Comparison of ENCODE assay signal across 11 cellular contexts in genomic region chr3:34015204-34016142, GRCh38.
DNase-seq lines count a peak whose midpoint lies in the region; ATAC-seq, FAIRE-seq and TF ChIP-seq lines count a peak whose summit lies in the region.
"Had no signal": no experiment of that assay in that cellular context is flagged by ENCODE, and none has a peak within 500 bp of the region (broad histone marks: within the 10 kb centered on the region; RNA-seq: fewer than 3 reads in every experiment).

No MANE protein-coding gene starts in this region.

- intact Hi-C loops in ovary (cut with DNase I): no loop called here
- intact Hi-C loops in activated T-helper 2 cell treated with anti-CD3 and anti-CD28 coated beads, Interferon-gamma antibody, Interleukin-2, Interleukin-4, amounts not matched to agents 10 μg/mL and 5 μg/mL and 100 μg/mL, durations not matched to agents 14 hours and 24 hours and 36 hours (cut with micrococcal nuclease): loop anchor here (10.0 kb wide), 1 partner anchor 131 kb away; no protein-coding TSS in a partner anchor

- peak; percentile 43 for TF ChIP-seq CTCF in WI38 (IDR thresholded peaks at IDR 0.05; ENCODE audit: low read depth, low read length)
- no peak for TF ChIP-seq CTCF in ovary (IDR thresholded peaks at IDR 0.05)

- no peaks in the 10 kb centered on the region for H3K36me3 ChIP-seq in ovary
- H3K36me3 ChIP-seq: Peyer's patch had no signal

- WGBS in ovary, 3 donors: 82 to 85% (median 84%) methylated on average over 9 of the region's 9 CpGs

- no peaks in the 10 kb centered on the region for H3K4me1 ChIP-seq in ovary (ENCODE audit: insufficient read depth)
- H3K4me1 ChIP-seq: body of pancreas, Peyer's patch had no signal

- no peak overlapping the region for H3K27ac ChIP-seq in ovary
- H3K27ac ChIP-seq: body of pancreas, Peyer's patch had no signal

- H3K9me3 ChIP-seq in ovary: no peaks in the 10 kb centered on the region
- H3K9me3 ChIP-seq: body of pancreas, Peyer's patch had no signal

- H3K9me3 Mint-ChIP-seq in activated T-helper 2 cell treated with anti-CD3 and anti-CD28 coated beads, Interferon-gamma antibody, Interleukin-2, Interleukin-4, amounts not matched to agents 10 μg/mL and 5 μg/mL and 100 μg/mL, durations not matched to agents 14 hours and 24 hours and 36 hours: no peaks in the 10 kb centered on the region
- H3K9me3 Mint-ChIP-seq: activated CD4-positive, alpha-beta memory T cell treated with anti-CD3 and anti-CD28 coated beads, Interleukin-2, amount 10 ng/mL, durations not matched to agents 7 days and 5 days had no signal

- FAIRE-seq in HTR-8/SVneo (lab: Jason Lieb, UNC): peak; percentile 26

- H3K36me3 Mint-ChIP-seq in activated T-helper 2 cell treated with anti-CD3 and anti-CD28 coated beads, Interferon-gamma antibody, Interleukin-2, Interleukin-4, amounts not matched to agents 10 μg/mL and 5 μg/mL and 100 μg/mL, durations not matched to agents 14 hours and 24 hours and 36 hours (ENCODE audit: low read depth): no peaks in the 10 kb centered on the region

- H3K4me3 Mint-ChIP-seq in activated T-helper 2 cell treated with anti-CD3 and anti-CD28 coated beads, Interferon-gamma antibody, Interleukin-2, Interleukin-4, amounts not matched to agents 10 μg/mL and 5 μg/mL and 100 μg/mL, durations not matched to agents 14 hours and 24 hours and 36 hours (ENCODE audit: low read depth): no peak overlapping the region
- H3K4me3 Mint-ChIP-seq: activated CD4-positive, alpha-beta memory T cell treated with anti-CD3 and anti-CD28 coated beads, Interleukin-2, amount 10 ng/mL, durations not matched to agents 7 days and 5 days had no signal

- H3K27me3 Mint-ChIP-seq in activated T-helper 2 cell treated with anti-CD3 and anti-CD28 coated beads, Interferon-gamma antibody, Interleukin-2, Interleukin-4, amounts not matched to agents 10 μg/mL and 5 μg/mL and 100 μg/mL, durations not matched to agents 14 hours and 24 hours and 36 hours (ENCODE audit: low read depth): peaks cover 13% of the 10 kb centered on the region

- TF ChIP-seq POLR2A in ovary (IDR thresholded peaks at IDR 0.05): no peak

- H3K27ac Mint-ChIP-seq in activated T-helper 2 cell treated with anti-CD3 and anti-CD28 coated beads, Interferon-gamma antibody, Interleukin-2, Interleukin-4, amounts not matched to agents 10 μg/mL and 5 μg/mL and 100 μg/mL, durations not matched to agents 14 hours and 24 hours and 36 hours: no peak overlapping the region
- H3K27ac Mint-ChIP-seq: activated CD4-positive, alpha-beta memory T cell treated with anti-CD3 and anti-CD28 coated beads, Interleukin-2, amount 10 ng/mL, durations not matched to agents 7 days and 5 days had no signal

- H3K4me1 Mint-ChIP-seq in activated T-helper 2 cell treated with anti-CD3 and anti-CD28 coated beads, Interferon-gamma antibody, Interleukin-2, Interleukin-4, amounts not matched to agents 10 μg/mL and 5 μg/mL and 100 μg/mL, durations not matched to agents 14 hours and 24 hours and 36 hours (ENCODE audit: low read depth): peaks cover 14% of the 10 kb centered on the region

- H3K4me3 ChIP-seq in WI38 (ENCODE audit: low read depth, low read length): no peak overlapping the region
- H3K4me3 ChIP-seq in ovary: no peak overlapping the region
- H3K4me3 ChIP-seq: body of pancreas, Peyer's patch had no signal

- DNase-seq in ELF-1 (ENCODE audit: low read depth, low spot score): peak; percentile 42
- DNase-seq in HTR-8/SVneo (ENCODE audit: insufficient read length, low spot score): no peak
- DNase-seq in left kidney (ENCODE audit: low read depth, low spot score): peak; percentile 30
- DNase-seq in ovary: no peak
- no peak for DNase-seq in activated naive CD4-positive, alpha-beta T cell treated with Interleukin-2 at 50 U/mL for 16 hours
- DNase-seq in activated T-helper 2 cell treated with anti-CD3 and anti-CD28 coated beads, Interferon-gamma antibody, Interleukin-2, Interleukin-4, amounts not matched to agents 10 μg/mL and 5 μg/mL and 100 μg/mL, durations not matched to agents 14 hours and 24 hours and 36 hours (ENCODE audit: low spot score): no peak
- DNase-seq: activated CD4-positive, alpha-beta memory T cell treated with anti-CD3 and anti-CD28 coated beads, Interleukin-2, amount 10 ng/mL, durations not matched to agents 7 days and 5 days; body of pancreas; Peyer's patch had no signal

- no peaks in the 10 kb centered on the region for H3K27me3 ChIP-seq in ovary
- H3K27me3 ChIP-seq: body of pancreas, Peyer's patch had no signal

- TF ChIP-seq EP300 in ovary (IDR thresholded peaks at IDR 0.05): no peak

- ATAC-seq in GM21423 (IDR thresholded peaks at IDR 0.05; ENCODE audit: unreplicated experiment): no peak
- ATAC-seq: body of pancreas had no signal

Comparison
In these comparisons a context has a peak if more than half of its experiments do, and no peak if none do; other contexts are left out.
1. DNase-seq: peak in ELF-1 (single experiment) and left kidney (single experiment); none in HTR-8/SVneo (single experiment), ovary (0 of 5), activated naive CD4-positive, alpha-beta T cell treated with Interleukin-2 at 50 U/mL for 16 hours (single experiment) and activated T-helper 2 cell treated with anti-CD3 and anti-CD28 coated beads, Interferon-gamma antibody, Interleukin-2, Interleukin-4, amounts not matched to agents 10 μg/mL and 5 μg/mL and 100 μg/mL, durations not matched to agents 14 hours and 24 hours and 36 hours (single experiment).